10 cellular contexts compared by ENCODE assay signal in genomic region chr6:166417285-166417691, GRCh38. TPM values are rescaled to one million over a fixed set of nuclear protein-coding genes. Genes with fewer than 3 reads are reported as not detected.
DNase-seq lines count a peak whose midpoint lies in the region; ATAC-seq lines count a peak whose summit lies in the region.
"Had no signal": no experiment of that assay in that cellular context is flagged by ENCODE, and none has a peak within 500 bp of the region (broad histone marks: within the 10 kb centered on the region; RNA-seq: fewer than 3 reads in every experiment).

No MANE protein-coding gene starts in this region.

- peak overlapping the region; percentile 48 to 83 (median 72) for H3K4me3 Mint-ChIP-seq in naive thymus-derived CD8-positive, alpha-beta T cell

- H3K27me3 Mint-ChIP-seq in naive thymus-derived CD8-positive, alpha-beta T cell, result no peaks in the 10 kb centered on the region

- H3K9me3 Mint-ChIP-seq in naive thymus-derived CD8-positive, alpha-beta T cell, result peaks cover 0 to 24% (median 5%) of the 10 kb centered on the region in 9 donors

- DNase-seq in activated CD8-positive, alpha-beta memory T cell treated with anti-CD3 and anti-CD28 coated beads for 24 hours, result peak; percentile 83
- DNase-seq in naive thymus-derived CD8-positive, alpha-beta T cell, result peak; percentile 16 to 88 (median 67)
- DNase-seq in NCI-H748 (lab: John Stamatoyannopoulos, UW; ENCODE audit: unreplicated experiment) (no peak), NCI-H2227 treated with DMSO at 0.1 percent for 48 hours (lab: John Stamatoyannopoulos, UW) (no peak)
- DNase-seq: NCI-H1105 treated with DMSO at 0.1 percent for 48 hours, Right ventricle myocardium superior had no signal

- POLR2A ChIA-PET in naive thymus-derived CD8-positive, alpha-beta T cell (lab: Charles Lee), result interaction anchor here (0.7 to 1.6 kb wide), 9 partner anchors 8 to 539 kb away, joined by 3 to 7 read pairs (median 3); partner anchors contain the start of genes MPC1 and RNASET2

- H3K27ac Mint-ChIP-seq in naive thymus-derived CD8-positive, alpha-beta T cell, result peak overlapping the region; percentile 91 to 99 (median 98)

- H3K36me3 Mint-ChIP-seq in naive thymus-derived CD8-positive, alpha-beta T cell, result peaks cover 0 to 7% (median 0%) of the 10 kb centered on the region in 3 donors

- peaks cover 46 to 88% (median 85%) of the 10 kb centered on the region in 4 donors for H3K4me1 Mint-ChIP-seq in naive thymus-derived CD8-positive, alpha-beta T cell

- ATAC-seq in GM18858 (IDR thresholded peaks at IDR 0.05; ENCODE audit: unreplicated experiment) (peak; percentile 40), HG03520 (IDR thresholded peaks at IDR 0.05; ENCODE audit: unreplicated experiment) (peak; percentile 32), HG03457 (IDR thresholded peaks at IDR 0.05; ENCODE audit: unreplicated experiment) (no peak), GM18519 (IDR thresholded peaks at IDR 0.05; ENCODE audit: low FRiP score, unreplicated experiment) (no peak)
- peak; percentile 82 to 91 for ATAC-seq in naive thymus-derived CD8-positive, alpha-beta T cell

RNA-seq across cellular contexts. Expression of gene MPC1, which starts 34.5 kb away (rescaled TPM):
- total RNA-seq in naive thymus-derived CD8-positive, alpha-beta T cell, result 10 to 100 TPM; 33.5 to 38.8 TPM
- 10 to 100 TPM; 64.1 to 76.7 (median 65.8) TPM for polyA plus RNA-seq in naive thymus-derived CD8-positive, alpha-beta T cell

Comparison
In these comparisons a context has a peak if more than half of its experiments do, and no peak if none do; other contexts are left out.
1. ATAC-seq: peak in GM18858 (single experiment), HG03520 (single experiment) and naive thymus-derived CD8-positive, alpha-beta T cell (2 of 2); none in HG03457 (single experiment) and GM18519 (single experiment).
2. DNase-seq: peak in activated CD8-positive, alpha-beta memory T cell treated with anti-CD3 and anti-CD28 coated beads for 24 hours (single experiment) and naive thymus-derived CD8-positive, alpha-beta T cell (10 of 10); none in NCI-H748 (single experiment) and NCI-H2227 treated with DMSO at 0.1 percent for 48 hours (single experiment).